8 cellular contexts compared by ENCODE assay signal in the genomic region with DNA sequence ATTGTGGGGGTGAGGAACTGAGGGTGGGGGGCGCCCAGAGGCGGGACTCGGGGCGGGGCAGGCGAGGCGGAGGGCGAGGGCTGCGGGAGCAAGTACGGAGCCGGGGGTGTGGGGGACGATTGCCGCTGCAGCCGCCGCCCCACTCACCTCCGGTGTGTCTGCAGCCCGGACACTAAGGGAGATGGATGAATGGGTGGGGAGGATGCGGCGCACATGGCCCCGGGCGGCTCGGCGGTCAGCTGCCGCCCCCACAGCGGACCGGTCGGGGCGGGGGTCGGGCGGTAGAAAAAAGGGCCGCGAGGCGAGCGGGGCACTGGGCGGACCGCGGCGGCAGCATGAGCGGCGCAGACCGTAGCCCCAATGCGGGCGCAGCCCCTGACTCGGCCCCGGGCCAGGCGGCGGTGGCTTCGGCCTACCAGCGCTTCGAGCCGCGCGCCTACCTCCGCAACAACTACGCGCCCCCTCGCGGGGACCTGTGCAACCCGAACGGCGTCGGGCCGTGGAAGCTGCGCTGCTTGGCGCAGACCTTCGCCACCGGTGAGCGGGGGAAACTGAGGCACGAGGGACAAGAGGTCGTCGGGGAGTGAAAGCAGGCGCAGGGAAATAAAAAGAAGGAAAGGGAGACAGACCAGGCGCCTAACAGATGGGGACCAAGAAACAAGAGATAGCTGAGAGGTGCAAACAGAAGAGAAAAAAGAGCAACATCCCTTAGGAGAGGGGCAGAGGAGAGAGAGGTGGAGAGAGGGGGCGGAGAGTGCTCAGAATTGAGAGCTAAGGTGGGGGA. TPM values are rescaled to one million over a fixed set of nuclear protein-coding genes. Genes with fewer than 3 reads are reported as not detected.
DNase-seq lines count a peak whose midpoint lies in the region; ATAC-seq and TF ChIP-seq lines count a peak whose summit lies in the region.

A gene with protein sequence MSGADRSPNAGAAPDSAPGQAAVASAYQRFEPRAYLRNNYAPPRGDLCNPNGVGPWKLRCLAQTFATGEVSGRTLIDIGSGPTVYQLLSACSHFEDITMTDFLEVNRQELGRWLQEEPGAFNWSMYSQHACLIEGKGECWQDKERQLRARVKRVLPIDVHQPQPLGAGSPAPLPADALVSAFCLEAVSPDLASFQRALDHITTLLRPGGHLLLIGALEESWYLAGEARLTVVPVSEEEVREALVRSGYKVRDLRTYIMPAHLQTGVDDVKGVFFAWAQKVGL (plus strand): TSS at position 313 of the 784 bp plus-strand sequence. CDS start 23 bp downstream, at position 336.

- TF ChIP-seq POLR2A in tibial nerve (IDR thresholded peaks at IDR 0.05): no peak

- H3K27ac Mint-ChIP-seq in osteocyte (ENCODE audit: unreplicated experiment): no peak within 1 kb of the TSS

- POLR2A ChIA-PET in Panc1 (lab: Charles Lee): no interaction called here

- no peaks in the 10 kb centered on the region for H4K20me1 ChIP-seq in GM23248 (ENCODE audit: insufficient read depth)

- H3K36me3 Mint-ChIP-seq in osteocyte (ENCODE audit: unreplicated experiment): no peaks in the 10 kb centered on the region

- TF ChIP-seq EP300 in tibial nerve (IDR thresholded peaks at IDR 0.05): no peak

- H3K27ac ChIP-seq in GM23248 (no peak within 1 kb of the TSS), Panc1 (ENCODE audit: low read length) (peak within 1 kb of the TSS; percentile 32; the same call in 1 of the 2 replicates), foreskin keratinocyte (no peak within 1 kb of the TSS), tibial nerve (peak within 1 kb of the TSS in 3 of 4 donors; percentile 43 to 70 (median 60))

- H3K4me3 Mint-ChIP-seq in osteocyte (ENCODE audit: unreplicated experiment): peak within 1 kb of the TSS; percentile 55

- peak within 1 kb of the TSS; percentile 53 for H3K4me3 ChIP-seq in GM23248
- peak within 1 kb of the TSS; percentile 35 to 46 for H3K4me3 ChIP-seq in Panc1 (ENCODE audit: low read depth in 2 of 2, low read length in 2 of 2)
- peak within 1 kb of the TSS; percentile 15 to 54 (median 46) for H3K4me3 ChIP-seq in tibial nerve

- no peaks in the 10 kb centered on the region for H3K36me3 ChIP-seq in GM23248 (ENCODE audit: low read depth)
- no peaks in the 10 kb centered on the region for H3K36me3 ChIP-seq in Panc1 (ENCODE audit: control insufficient read depth, insufficient read depth, low read length)
- peaks cover 0 to 4% (median 0%) of the 10 kb centered on the region in 3 donors for H3K36me3 ChIP-seq in tibial nerve

- H3K27me3 ChIP-seq in GM23248 (replicated peaks; ENCODE audit: insufficient read depth): peaks cover 37% of the 10 kb centered on the region; the same call in 1 of the 2 replicates
- no peaks in the 10 kb centered on the region for H3K27me3 ChIP-seq in Panc1 (ENCODE audit: control insufficient read depth, insufficient read depth, low read length)
- peaks cover 70% of the 10 kb centered on the region for H3K27me3 ChIP-seq in foreskin keratinocyte
- peaks cover 0 to 59% of the 10 kb centered on the region in 2 donors for H3K27me3 ChIP-seq in tibial nerve

- no peak within 1 kb of the TSS for H3K9ac ChIP-seq in GM23248

- WGBS in GM23248 (ENCODE audit: low coverage in 1 of 2, low lambda C conversion rate in 2 of 2, missing lambda C conversion rate in 2 of 2), 2 experiments: 2 to 3% methylated on average over 31 to 73 of the region's 73 CpGs
- 4 to 6% methylated on average over 49 to 52 of the region's 73 CpGs for WGBS in tibial nerve, 2 donors

- H3K9me2 ChIP-seq in GM23248 (ENCODE audit: insufficient read depth): no peaks in the 10 kb centered on the region

- intact Hi-C loops in Panc1 (cut with micrococcal nuclease; ENCODE audit: unreplicated experiment): no loop called here

- H3K4me2 ChIP-seq in GM23248 (ENCODE audit: unreplicated experiment): peak within 1 kb of the TSS; percentile 55

- TF ChIP-seq CTCF in Panc1 (IDR thresholded peaks at IDR 0.05) (peak; percentile 87), foreskin keratinocyte (conservative IDR thresholded peaks at IDR 0.05) (peak; percentile 72), osteocyte (IDR thresholded peaks at IDR 0.05) (peak; percentile 70), tibial nerve (IDR thresholded peaks at IDR 0.05) (peak; percentile 61 to 83 (median 67))

- CTCF ChIA-PET in Panc1 (lab: Charles Lee): interaction anchor here (0.6 to 1.4 kb wide), 3 partner anchors 16 to 101 kb away, joined by 3 to 6 read pairs (median 3); no protein-coding TSS in a partner anchor

- peaks cover 8% of the 10 kb centered on the region for H3K27me3 Mint-ChIP-seq in osteocyte (ENCODE audit: unreplicated experiment)

- H3K79me2 ChIP-seq in GM23248 (ENCODE audit: insufficient read depth): no peaks in the 10 kb centered on the region

- H3K9me3 ChIP-seq in GM23248 (ENCODE audit: low read depth): no peaks in the 10 kb centered on the region
- H3K9me3 ChIP-seq in Panc1 (ENCODE audit: control insufficient read depth, insufficient read depth, low read depth, low read length): no peaks in the 10 kb centered on the region
- H3K9me3 ChIP-seq in tibial nerve: no peaks in the 10 kb centered on the region

- ATAC-seq in Panc1 (peak; percentile 61), foreskin keratinocyte (peak; percentile 24), GM21529 (IDR thresholded peaks at IDR 0.05; ENCODE audit: unreplicated experiment) (no peak)

- no peaks in the 10 kb centered on the region for H3K9me3 Mint-ChIP-seq in osteocyte (ENCODE audit: unreplicated experiment)

- H3F3A ChIP-seq in GM23248 (ENCODE audit: insufficient read depth): no peaks in the 10 kb centered on the region

- H2AFZ ChIP-seq in GM23248: peak within 1 kb of the TSS; percentile 53

- H3K4me1 Mint-ChIP-seq in osteocyte (ENCODE audit: unreplicated experiment): peaks cover 45% of the 10 kb centered on the region

- DNase-seq in ACHN: peak; percentile 72
- DNase-seq in GM23248: peak; percentile 79
- no peak for DNase-seq in Panc1 (ENCODE audit: low read depth, low spot score)
- DNase-seq in activated gamma-delta T cell treated with anti-CD3 and anti-CD28 coated beads, Interleukin-2, amount 50 U/mL, for 16 hours (ENCODE audit: low read depth): peak; percentile 29
- DNase-seq in foreskin keratinocyte: no peak
- DNase-seq in osteocyte (ENCODE audit: extremely low spot score, unreplicated experiment): no peak
- DNase-seq in tibial nerve (ENCODE audit: low spot score in 2 of 2): peak; percentile 55 to 63

- no TSS peak for BruUV-seq in Panc1 (replicated peaks; lab: Mats Ljungman, UMichigan)

- in situ Hi-C loops in ACHN (cut with HindIII; ENCODE audit: low pct_ligation_motif_present, low pct_unique_long_range_greater_than_20kb, low sequenced_read_pairs): no loop called here
- in situ Hi-C loops in GM23248 (cut with MboI): no loop called here
- in situ Hi-C loops in Panc1 (cut with HindIII; ENCODE audit: low pct_unique_long_range_greater_than_20kb, low sequenced_read_pairs): no loop called here

- H3K4me1 ChIP-seq in GM23248 (ENCODE audit: insufficient read depth) (no peaks in the 10 kb centered on the region), Panc1 (ENCODE audit: control insufficient read depth, insufficient read depth, low read length) (peaks cover 41% of the 10 kb centered on the region), foreskin keratinocyte (no peaks in the 10 kb centered on the region), tibial nerve (peaks cover 0 to 66% (median 40%) of the 10 kb centered on the region in 4 donors)

RNA-seq across cellular contexts. Expression of the gene that starts here (rescaled TPM):
- not detected in 2 replicates for total RNA-seq in GM23248 (2014; rRNA removed; shearing (Covaris generic))
- polyA plus RNA-seq in GM23248 (2016; fragmentation: Nextera tagmentation; extraction: Ambion mirVana) (not detected in 2 replicates), foreskin keratinocyte (0.06 TPM in 2 replicates)
- total RNA-seq in Panc1 (2021; ENCODE audit: unreplicated experiment) (2.4 TPM), foreskin keratinocyte (not detected in 2 replicates), osteocyte (1.9 and 2.4 TPM in 2 replicates), tibial nerve (10 to 100 TPM in 3 of 4 donors, 1 to 10 TPM in 1; 2.4 to 19.6 (median 12.4) TPM)
- 4.6 TPM for polyA plus RNA-seq in Panc1 (2012; ENCODE audit: insufficient read length)

Comparison
In these comparisons a context has a peak if more than half of its experiments do, and no peak if none do; other contexts are left out.
1. Peak in DNase-seq, H3K4me3 ChIP-seq and H3K4me2 ChIP-seq in GM23248; RNA of the gene not detected or under 1 TPM.
2. Peak in ATAC-seq in foreskin keratinocyte; RNA of the gene not detected or under 1 TPM.
3. DNase-seq: peak in ACHN (single experiment), activated gamma-delta T cell treated with anti-CD3 and anti-CD28 coated beads, Interleukin-2, amount 50 U/mL, for 16 hours (single experiment) and tibial nerve (2 of 2); none in Panc1 (single experiment), foreskin keratinocyte (0 of 2) and osteocyte (single experiment).
4. H3K27ac ChIP-seq: peak in Panc1 (single experiment) and tibial nerve (3 of 4); none in GM23248 (single experiment) and foreskin keratinocyte (single experiment).
5. Peak in every context shown above with its lines, with median percentiles within 50 percentile points of each other: H3K4me3 ChIP-seq and CTCF ChIP-seq.